Comparison of ENCODE assay signal across 15 cellular contexts in genomic region chr13:30685320-30685859, GRCh38.
"Had no signal": no experiment of that assay in that cellular context is flagged by ENCODE, and none has a peak within 500 bp of the region (broad histone marks: within the 10 kb centered on the region; RNA-seq: fewer than 3 reads in every experiment).

No MANE protein-coding gene starts in this region.

- H3K9me3 Mint-ChIP-seq: activated naive CD4-positive, alpha-beta T cell treated with anti-CD3 and anti-CD28 coated beads, Interleukin-2, amount 50 U/mL, for 24 hours had no signal

- H3K9me3 ChIP-seq: ascending aorta, breast epithelium had no signal

- ATAC-seq: activated T-cell treated with anti-CD3 and anti-CD28 coated beads, Interleukin-2, amount 50 U/mL, for 72 hours had no signal

- FAIRE-seq: frontal cortex had no signal

- H3K27ac Mint-ChIP-seq: activated naive CD4-positive, alpha-beta T cell treated with anti-CD3 and anti-CD28 coated beads, Interleukin-2, amount 50 U/mL, for 24 hours; activated T-cell treated with anti-CD3 and anti-CD28 coated beads, Interleukin-2, amount 50 U/mL, for 72 hours; nephron had no signal

- H3K36me3 Mint-ChIP-seq: activated naive CD4-positive, alpha-beta T cell treated with anti-CD3 and anti-CD28 coated beads, Interleukin-2, amount 50 U/mL, for 24 hours had no signal

- H3K27me3 Mint-ChIP-seq: activated naive CD4-positive, alpha-beta T cell treated with anti-CD3 and anti-CD28 coated beads, Interleukin-2, amount 50 U/mL, for 24 hours had no signal

- H3K4me3 Mint-ChIP-seq: activated naive CD4-positive, alpha-beta T cell treated with anti-CD3 and anti-CD28 coated beads, Interleukin-2, amount 50 U/mL, for 24 hours; activated T-cell treated with anti-CD3 and anti-CD28 coated beads, Interleukin-2, amount 50 U/mL, for 72 hours; nephron had no signal

- H3K36me3 ChIP-seq: ascending aorta, breast epithelium, WERI-Rb-1 had no signal

- DNase-seq: activated CD4-positive, alpha-beta T cell treated with anti-CD3 and anti-CD28 coated beads, Interleukin-2, amount 50 U/mL, for 4 hours; activated gamma-delta T cell; activated T-cell treated with anti-CD3 and anti-CD28 coated beads, Interleukin-2, amount 50 U/mL, for 72 hours; cerebellar nuclear complex; effector CD4-positive, alpha-beta T cell; kidney glomerular epithelial cell; nucleus accumbens; stimulated activated naive CD4-positive, alpha-beta T cell; T-helper 2 cell; WERI-Rb-1 had no signal

- H3K4me1 ChIP-seq: ascending aorta, breast epithelium had no signal

- H3K4me3 ChIP-seq: ascending aorta, breast epithelium had no signal

- H3K27me3 ChIP-seq: ascending aorta, breast epithelium had no signal
